8 cellular contexts compared by ENCODE assay signal in the genomic region with DNA sequence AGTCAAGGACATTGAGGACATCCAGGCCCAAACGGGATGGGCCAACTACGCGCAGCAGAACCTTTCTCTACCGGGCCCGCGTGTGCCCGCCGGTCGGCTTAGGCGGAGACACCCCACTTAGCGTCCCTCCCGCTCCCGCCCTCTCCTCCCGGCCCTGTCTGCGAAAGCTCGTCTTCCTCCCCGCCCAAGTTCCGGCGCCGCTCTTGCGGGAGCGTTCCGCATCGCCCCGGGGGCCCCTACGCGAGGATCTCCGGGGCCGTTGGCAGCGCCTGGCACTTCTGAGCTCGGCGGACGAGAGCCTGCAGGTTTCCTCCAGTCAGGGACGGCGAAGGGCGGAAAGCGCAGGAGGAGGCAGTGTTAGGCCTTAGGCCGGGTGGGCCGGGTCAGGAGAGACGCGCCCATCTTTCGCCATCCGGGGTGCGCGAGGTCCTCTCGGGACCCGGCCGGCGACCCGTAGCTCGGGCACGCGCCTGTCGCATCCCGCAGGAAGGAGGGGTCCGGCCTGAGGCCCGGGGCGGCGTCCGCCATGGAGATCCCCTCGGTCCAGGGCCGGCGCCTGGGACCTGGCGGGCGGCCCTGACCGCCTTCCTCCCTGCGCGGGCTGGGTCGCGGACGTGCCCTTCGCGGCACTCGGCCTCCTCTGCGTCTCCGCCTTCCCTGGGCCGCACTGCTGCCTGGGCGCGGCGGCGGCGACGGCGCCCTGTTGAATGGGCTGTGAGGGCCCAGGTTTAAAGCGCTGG.
DNase-seq lines count a peak whose midpoint lies in the region; ATAC-seq and FAIRE-seq lines count a peak whose summit lies in the region.

Gene FEM1B (plus strand): TSS at position 141 of the 740 bp plus-strand sequence. CDS start 673 bp downstream, outside the sequence.

- peaks cover 11% of the 10 kb centered on the region for H3K36me3 Mint-ChIP-seq in memory B cell

- peak within 1 kb of the TSS; percentile 87 for H3K4me3 ChIP-seq in effector memory CD4-positive, alpha-beta T cell (ENCODE audit: insufficient read depth, low read depth, low read length, poor library complexity, severe bottlenecking)

- H3K4me1 ChIP-seq in effector memory CD4-positive, alpha-beta T cell (ENCODE audit: control insufficient read depth, insufficient read depth, low read length, poor library complexity, severe bottlenecking) = peaks cover 30% of the 10 kb centered on the region

- peak; percentile 79 for FAIRE-seq in HTR-8/SVneo (lab: Jason Lieb, UNC)

- H3K4me3 Mint-ChIP-seq in memory B cell = peak within 1 kb of the TSS; percentile 96

- no peaks in the 10 kb centered on the region for H3K27me3 Mint-ChIP-seq in memory B cell

- ATAC-seq in GM21367 (IDR thresholded peaks at IDR 0.05; ENCODE audit: unreplicated experiment) (peak; percentile 69), memory B cell (ENCODE audit: low read depth) (peak; percentile 78)

- H3K4me1 Mint-ChIP-seq in memory B cell = peaks cover 39% of the 10 kb centered on the region

- H3K9me3 ChIP-seq in effector memory CD4-positive, alpha-beta T cell (ENCODE audit: control insufficient read depth, low read length) = no peaks in the 10 kb centered on the region

- no peaks in the 10 kb centered on the region for H3K27me3 ChIP-seq in effector memory CD4-positive, alpha-beta T cell (replicated peaks; ENCODE audit: control insufficient read depth, insufficient read depth, low read length, poor library complexity, severe bottlenecking)

- H3K27ac ChIP-seq in effector memory CD4-positive, alpha-beta T cell (ENCODE audit: insufficient read depth, low read length, poor library complexity, severe bottlenecking) = peak within 1 kb of the TSS; percentile 93

- peak within 1 kb of the TSS; percentile 94 for H3K27ac Mint-ChIP-seq in memory B cell

- no peaks in the 10 kb centered on the region for H3K9me3 Mint-ChIP-seq in memory B cell

- peak; percentile 56 for DNase-seq in COLO829 (ENCODE audit: low spot score)
- DNase-seq in HTR-8/SVneo (ENCODE audit: insufficient read length, low spot score) = peak; percentile 79
- peak; percentile 86 for DNase-seq in NOMO-1 treated with DMSO at 0.1 percent for 48 hours (lab: John Stamatoyannopoulos, UW; ENCODE audit: unreplicated experiment)
- peak; percentile 69 to 75 for DNase-seq in activated CD8-positive, alpha-beta memory T cell treated with anti-CD3 and anti-CD28 coated beads for 4 hours (ENCODE audit: low read depth in 2 of 2)
- peak; percentile 78 to 81 (median 80) for DNase-seq in effector memory CD4-positive, alpha-beta T cell
- DNase-seq in memory B cell (ENCODE audit: low spot score in 2 of 2) = peak; percentile 87 to 93
- DNase-seq in stimulated activated CD8-positive, alpha-beta memory T cell treated with anti-CD3 and anti-CD28 coated beads, Interleukin-12 subunit alpha, Interleukin-12 subunit beta, amount 100 ng/mL, for 24 hours (ENCODE audit: extremely low read depth) = peak; percentile 73

- no peaks in the 10 kb centered on the region for H3K36me3 ChIP-seq in effector memory CD4-positive, alpha-beta T cell (ENCODE audit: control insufficient read depth, insufficient read depth, low read length)

Comparison
In these comparisons a context has a peak if more than half of its experiments do, and no peak if none do; other contexts are left out.
1. Peak in every context shown above with its lines: DNase-seq, ATAC-seq, H3K4me3 ChIP-seq and H3K27ac ChIP-seq.